ENCODE assay signal across 11 cellular contexts in the genomic region with DNA sequence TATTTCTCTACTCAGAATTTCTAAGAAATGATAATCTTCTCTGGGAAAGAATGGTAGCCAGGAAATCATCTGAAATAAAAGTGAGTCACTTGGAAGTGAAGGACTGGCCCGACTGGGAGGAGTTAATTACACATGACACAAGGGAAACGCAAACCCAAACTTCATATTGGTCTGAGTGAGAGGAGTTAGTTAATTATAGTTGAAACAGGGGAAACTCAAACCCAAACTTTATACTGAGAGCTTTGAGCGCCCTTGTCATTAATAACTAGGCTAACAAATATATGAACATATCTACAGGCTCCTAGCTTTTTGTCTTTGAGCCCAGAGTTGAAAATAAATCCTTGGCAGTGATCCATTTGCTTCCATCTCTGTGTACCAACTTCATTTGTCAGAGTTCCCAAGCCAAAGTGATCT.
DNase-seq lines count a peak whose midpoint lies in the region; ATAC-seq, FAIRE-seq and TF ChIP-seq lines count a peak whose summit lies in the region.
"Had no signal": no experiment of that assay in that cellular context is flagged by ENCODE, and none has a peak within 500 bp of the region (broad histone marks: within the 10 kb centered on the region; RNA-seq: fewer than 3 reads in every experiment).

No MANE protein-coding gene starts in this region.

- no peak for ATAC-seq in HG03045 (IDR thresholded peaks at IDR 0.05; ENCODE audit: unreplicated experiment)

- H3K36me3 ChIP-seq in ovary = no peaks in the 10 kb centered on the region
- H3K36me3 ChIP-seq: BLaER1 treated with 17β-estradiol and CSF1 and Interleukin-3, amounts not matched to agents 10 nM and 100 nM had no signal

- intact Hi-C loops in ovary (cut with DNase I) = loop anchor here in 2 of 4 donors (10.0 kb wide), 1 partner anchor 188 kb away; the partner anchor contains the start of gene COL3A1 (in 2 of the 2)

- TF ChIP-seq CTCF in RWPE1 (conservative IDR thresholded peaks at IDR 0.05; ENCODE audit: low read depth) = no peak
- no peak for TF ChIP-seq CTCF in fibroblast of pulmonary artery (IDR thresholded peaks at IDR 0.05; ENCODE audit: low read length, missing control alignments)
- no peak for TF ChIP-seq CTCF in ovary (IDR thresholded peaks at IDR 0.05)

- H3K4me3 ChIP-seq in fibroblast of pulmonary artery (replicated peaks; ENCODE audit: low read depth, low read length) = peak overlapping the region; percentile 3
- H3K4me3 ChIP-seq in ovary = no peak overlapping the region
- H3K4me3 ChIP-seq: BLaER1 treated with 17β-estradiol and CSF1 and Interleukin-3, amounts not matched to agents 10 nM and 100 nM had no signal

- peak; percentile 43 for DNase-seq in AG08396 (ENCODE audit: low spot score)
- peak; percentile 22 for DNase-seq in RWPE1 (ENCODE audit: low spot score)
- DNase-seq in fibroblast of pulmonary artery (ENCODE audit: low read depth) = peak; percentile 94
- DNase-seq in ovary = peak in 2 of 5 donors; percentile 13 to 34
- DNase-seq in NCI-H2171 (lab: John Stamatoyannopoulos, UW) = no peak
- DNase-seq in GM12891 (ENCODE audit: insufficient read length, low spot score) = no peak
- no peak for DNase-seq in mucosa of gallbladder (ENCODE audit: low spot score)
- DNase-seq: activated CD4-positive, alpha-beta T cell treated with anti-CD3 and anti-CD28 coated beads, Interleukin-2, amount 10 ng/mL, durations not matched to agents 7 days and 5 days had no signal

- CTCF ChIA-PET in RWPE1 (lab: Yijun Ruan, JAX) = no interaction called here

- 14 to 22% (median 15%) methylated on average over 3 of the region's 3 CpGs for WGBS in ovary, 3 donors

- TF ChIP-seq POLR2A in ovary (IDR thresholded peaks at IDR 0.05) (no peak), GM12891 (IDR thresholded peaks at IDR 0.05; ENCODE audit: low read depth, low read length) (no peak)

- H3K9me3 ChIP-seq in ovary = no peaks in the 10 kb centered on the region
- H3K9me3 ChIP-seq: BLaER1 treated with 17β-estradiol and CSF1 and Interleukin-3, amounts not matched to agents 10 nM and 100 nM had no signal

- peak; percentile 16 for TF ChIP-seq EP300 in ovary (IDR thresholded peaks at IDR 0.05)

- H3K27ac ChIP-seq in RWPE1 = no peak overlapping the region
- peak overlapping the region in 1 of 2 donors; percentile 63 for H3K27ac ChIP-seq in ovary
- H3K27ac ChIP-seq: BLaER1 treated with 17β-estradiol and CSF1 and Interleukin-3, amounts not matched to agents 10 nM and 100 nM had no signal

- no peaks in the 10 kb centered on the region for H3K4me1 ChIP-seq in ovary (ENCODE audit: insufficient read depth)

- POLR2A ChIA-PET in RWPE1 (lab: Yijun Ruan, JAX; ENCODE audit: low non-redundant PET) = no interaction called here

- no peaks in the 10 kb centered on the region for H3K27me3 ChIP-seq in ovary
- H3K27me3 ChIP-seq: BLaER1 treated with 17β-estradiol and CSF1 and Interleukin-3, amounts not matched to agents 10 nM and 100 nM had no signal

- no peak for FAIRE-seq in GM12891 (lab: Jason Lieb, UNC)
- FAIRE-seq: GM18507 had no signal

TF ChIP-seq in GM12891, 5 proteins besides CTCF, POLR2A, EP300 and RAD21:
- TF ChIP-seq TAF1 (IDR thresholded peaks at IDR 0.05; ENCODE audit: low read depth, low read length) (no peak), POLR2AphosphoS5 (IDR thresholded peaks at IDR 0.05; ENCODE audit: low read depth, low read length) (no peak), PAX5 (IDR thresholded peaks at IDR 0.05; ENCODE audit: insufficient read depth, low read length, severe bottlenecking) (no peak), SPI1 (IDR thresholded peaks at IDR 0.05; ENCODE audit: low read depth, low read length) (no peak), POU2F2 (IDR thresholded peaks at IDR 0.05; ENCODE audit: low read depth, low read length) (no peak)
TF ChIP-seq in GM12891: peak in this region for 0.

Comparison
In these comparisons a context has a peak if more than half of its experiments do, and no peak if none do; other contexts are left out.
1. DNase-seq: peak in AG08396 (single experiment), RWPE1 (single experiment) and fibroblast of pulmonary artery (single experiment); none in NCI-H2171 (single experiment), GM12891 (single experiment) and mucosa of gallbladder (single experiment).